ENCODE assay signal across 28 cellular contexts in the genomic region with DNA sequence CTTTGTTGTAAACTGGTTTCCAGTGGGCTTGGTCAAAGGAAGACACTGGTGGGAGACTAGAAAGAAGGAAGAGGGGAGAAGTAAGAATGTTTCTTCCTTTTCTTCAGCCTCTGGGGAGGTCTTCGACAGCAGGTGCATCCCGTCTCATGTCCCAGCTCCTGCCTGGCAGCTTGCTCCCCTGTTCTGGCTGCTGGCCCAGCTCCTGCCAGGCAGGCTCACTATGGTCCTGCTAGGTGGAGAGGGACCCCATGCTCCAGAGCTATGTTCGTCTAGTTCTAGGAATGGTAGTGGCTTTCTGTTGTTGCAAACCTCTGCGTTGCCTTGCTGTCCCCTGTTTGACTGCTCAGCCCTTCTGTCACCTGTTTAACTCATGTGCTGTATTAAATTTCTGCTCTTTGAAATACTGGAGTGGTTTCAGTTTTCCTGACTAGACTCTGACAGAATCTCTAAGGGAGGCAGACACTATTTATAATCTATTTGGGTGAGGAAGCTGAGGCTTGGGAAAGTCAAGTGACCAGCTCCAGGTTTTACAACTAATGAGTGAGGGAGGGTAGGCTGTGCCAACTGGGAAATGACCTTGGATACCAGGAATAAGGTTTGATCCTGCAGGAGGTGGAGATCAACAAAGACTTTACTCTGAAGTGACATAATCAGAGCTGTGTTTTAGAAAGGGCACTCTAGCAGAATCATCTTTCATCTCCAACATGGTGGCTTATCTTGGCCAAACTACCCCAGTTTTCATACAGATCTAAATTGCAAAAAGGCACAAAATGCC.
DNase-seq lines count a peak whose midpoint lies in the region; ATAC-seq, FAIRE-seq and TF ChIP-seq lines count a peak whose summit lies in the region.
"Had no signal": no experiment of that assay in that cellular context is flagged by ENCODE, and none has a peak within 500 bp of the region (broad histone marks: within the 10 kb centered on the region; RNA-seq: fewer than 3 reads in every experiment).

No MANE protein-coding gene starts in this region.

- DNase-seq in DND-41: no peak
- peak; percentile 55 for DNase-seq in NCI-H1092 treated with DMSO at 0.1 percent for 48 hours (lab: John Stamatoyannopoulos, UW)
- DNase-seq in bronchial epithelial cell (ENCODE audit: low read depth): no peak
- peak; percentile 25 to 64 (median 44) for DNase-seq in pancreas
- no peak for DNase-seq in NCI-H1417 treated with DMSO at 0.1 percent for 48 hours (lab: John Stamatoyannopoulos, UW)
- no peak for DNase-seq in NCI-H146 (lab: John Stamatoyannopoulos, UW)
- DNase-seq: activated B cell treated with CpG ODN at 0.5 μM for 24 hours; activated CD4-positive, alpha-beta T cell treated with anti-CD3 and anti-CD28 coated beads, Interleukin-2, amount 10 ng/mL, durations not matched to agents 7 days and 5 days; activated gamma-delta T cell; activated naive CD8-positive, alpha-beta T cell treated with anti-CD3 and anti-CD28 coated beads, Interleukin-2, amount 10 ng/mL, durations not matched to agents 7 days and 5 days; activated T-cell treated with anti-CD3 and anti-CD28 coated beads, Interleukin-2, amount 50 U/mL, for 1 hour; COR-L47; DMS79; foreskin fibroblast; GF-D8; HCEC 1CT; head of caudate nucleus; islet precursor cell; NCI-H1694; substantia nigra had no signal

- peaks cover 7% of the 10 kb centered on the region for H3K4me1 ChIP-seq in DND-41 (ENCODE audit: insufficient read depth, low read length)
- H3K4me1 ChIP-seq in pancreas: peaks cover 0 to 12% (median 9%) of the 10 kb centered on the region in 3 donors
- H3K4me1 ChIP-seq: ascending aorta, SJSA1 had no signal

- ATAC-seq in DND-41 (ENCODE audit: insufficient read depth, low read depth): 0 out of 3 replicates have a peak, but pooled peaks have one; percentile 22
- ATAC-seq in pancreas: peak; percentile 90 to 94 (median 92)
- ATAC-seq in HG02588 (IDR thresholded peaks at IDR 0.05; ENCODE audit: unreplicated experiment): no peak
- no peak for ATAC-seq in HG03439 (IDR thresholded peaks at IDR 0.05; ENCODE audit: unreplicated experiment)
- ATAC-seq: stimulated activated memory B cell treated with anti-CD40 and anti-IgM and Interleukin-4, amounts not matched to agents 10 μg/mL and 1 μg/mL and 100 μg/mL, for 72 hours had no signal

- no peak for TF ChIP-seq CTCF in DND-41 (IDR thresholded peaks at IDR 0.05; ENCODE audit: borderline replicate concordance, extremely low read depth, low read length, poor library complexity, severe bottlenecking)
- TF ChIP-seq CTCF in bronchial epithelial cell (IDR thresholded peaks at IDR 0.05; ENCODE audit: insufficient read depth, low read length, severe bottlenecking): no peak
- TF ChIP-seq CTCF in pancreas (IDR thresholded peaks at IDR 0.05): no peak

- no peaks in the 10 kb centered on the region for H4K20me1 ChIP-seq in DND-41 (ENCODE audit: insufficient read depth, low read length)

- no peak overlapping the region for H2AFZ ChIP-seq in DND-41 (ENCODE audit: low read depth, low read length)

- no peak overlapping the region for H3K9ac ChIP-seq in DND-41 (ENCODE audit: low read depth, low read length)

- no peaks in the 10 kb centered on the region for H3K27me3 ChIP-seq in DND-41 (ENCODE audit: insufficient read depth, low read length, poor library complexity)
- H3K27me3 ChIP-seq in bronchial epithelial cell (ENCODE audit: control insufficient read depth, insufficient read depth, low read length): no peaks in the 10 kb centered on the region
- H3K27me3 ChIP-seq in pancreas: no peaks in the 10 kb centered on the region
- H3K27me3 ChIP-seq: ascending aorta, esophagus muscularis mucosa, SJSA1 had no signal

- H3K4me3 ChIP-seq in DND-41 (ENCODE audit: low read depth in 1 of 2, low read length in 2 of 2) (no peak overlapping the region), bronchial epithelial cell (ENCODE audit: low read depth, low read length) (no peak overlapping the region), pancreas (no peak overlapping the region)
- H3K4me3 ChIP-seq: ascending aorta, esophagus muscularis mucosa, SJSA1, skin epidermis had no signal

- FAIRE-seq in bronchial epithelial cell (lab: Jason Lieb, UNC): peak; percentile 28
- FAIRE-seq in pancreas (lab: Jason Lieb, UNC): no peak

- peaks cover 77% of the 10 kb centered on the region for H3K79me2 ChIP-seq in DND-41 (ENCODE audit: insufficient read depth, low read length)

- intact Hi-C loops in pancreas (cut with DNase I): no loop called here

- whole genome bisulfite sequencing in pancreas, 2 donors: 16 to 18% methylated on average over 4 of the region's 4 CpGs

- H3K4me2 ChIP-seq in DND-41 (ENCODE audit: insufficient read depth, low read length): no peak overlapping the region

- peaks cover 45% of the 10 kb centered on the region for H3K36me3 ChIP-seq in DND-41 (ENCODE audit: insufficient read depth, low read length)
- H3K36me3 ChIP-seq in bronchial epithelial cell (ENCODE audit: control insufficient read depth, insufficient read depth, low read length): no peaks in the 10 kb centered on the region
- H3K36me3 ChIP-seq in pancreas: no peaks in the 10 kb centered on the region
- H3K36me3 ChIP-seq: ascending aorta, esophagus muscularis mucosa, SJSA1 had no signal

- peaks cover 13% of the 10 kb centered on the region for H3K9me3 ChIP-seq in DND-41 (ENCODE audit: insufficient read depth, low read length, severe bottlenecking)
- H3K9me3 ChIP-seq in pancreas: no peaks in the 10 kb centered on the region
- H3K9me3 ChIP-seq: ascending aorta, esophagus muscularis mucosa, SJSA1 had no signal

- H3K27ac ChIP-seq in DND-41 (ENCODE audit: low read length) (peak overlapping the region; percentile 61), pancreas (peak overlapping the region in 2 of 4 donors; percentile 59 to 67)
- H3K27ac ChIP-seq: ascending aorta, esophagus muscularis mucosa, RWPE1, SJSA1, skin epidermis had no signal

Comparison
In these comparisons a context has a peak if more than half of its experiments do, and no peak if none do; other contexts are left out.
1. ATAC-seq: peak in DND-41 (single experiment) and pancreas (4 of 4); none in HG02588 (single experiment) and HG03439 (single experiment).
2. DNase-seq: peak in NCI-H1092 treated with DMSO at 0.1 percent for 48 hours (single experiment) and pancreas (6 of 6); none in DND-41 (single experiment), bronchial epithelial cell (single experiment), NCI-H1417 treated with DMSO at 0.1 percent for 48 hours (single experiment) and NCI-H146 (single experiment).